ENCODE assay signal across 20 cellular contexts in the genomic region with DNA sequence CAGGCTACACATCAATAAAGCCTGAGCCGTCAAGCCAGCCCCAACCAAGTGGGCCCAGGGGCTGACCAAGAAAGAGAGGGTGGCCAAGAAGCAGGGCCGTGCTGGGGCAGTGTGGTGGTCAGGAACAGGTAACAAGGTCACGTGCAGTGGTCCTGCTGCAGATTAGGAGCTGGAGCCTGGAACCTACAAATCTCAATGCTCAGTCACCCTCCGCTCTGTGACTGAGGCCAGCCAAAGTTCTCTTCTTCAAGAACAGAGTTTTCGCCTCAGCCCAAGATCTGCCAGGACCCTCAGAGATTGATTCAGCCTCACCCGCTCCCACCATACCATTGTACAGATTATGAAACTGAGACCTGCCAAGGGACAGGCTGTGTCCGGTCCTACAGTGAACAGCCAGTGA. TPM values are rescaled to one million over a fixed set of nuclear protein-coding genes. Genes with fewer than 3 reads are reported as not detected.
"Had no signal": no experiment of that assay in that cellular context is flagged by ENCODE, and none has a peak within 500 bp of the region (broad histone marks: within the 10 kb centered on the region; RNA-seq: fewer than 3 reads in every experiment).

No MANE protein-coding gene starts in this region.

- H3K27me3 ChIP-seq: heart left ventricle, right atrium auricular region had no signal

- H3K27ac Mint-ChIP-seq: endodermal cell; naive thymus-derived CD4-positive, alpha-beta T cell; nephron progenitor cell had no signal

- H3K9me3 Mint-ChIP-seq: endodermal cell; naive thymus-derived CD4-positive, alpha-beta T cell; nephron progenitor cell had no signal

- H3K27ac ChIP-seq: heart left ventricle, right atrium auricular region had no signal

- H3K36me3 Mint-ChIP-seq: naive thymus-derived CD4-positive, alpha-beta T cell had no signal

- DNase-seq: cerebellar nuclear complex; effector CD4-positive, alpha-beta T cell; endodermal cell; heart left ventricle; hypothalamus; kidney glomerular epithelial cell; naive thymus-derived CD4-positive, alpha-beta T cell; nephron progenitor cell; stimulated activated CD4-positive, alpha-beta T cell treated with anti-CD3 and anti-CD28 coated beads, Interleukin-2, amount 100 ng/mL, for 48 hours; stimulated activated naive CD4-positive, alpha-beta T cell treated with Interleukin-2 at 50 U/mL for 16 hours had no signal

- H3K4me3 Mint-ChIP-seq: endodermal cell; naive thymus-derived CD4-positive, alpha-beta T cell; nephron progenitor cell had no signal

- FAIRE-seq: colon, islet of Langerhans, small intestine had no signal

- H3K9me3 ChIP-seq: heart left ventricle, right atrium auricular region had no signal

- H3K36me3 ChIP-seq: heart left ventricle, right atrium auricular region had no signal

- H3K4me3 ChIP-seq: heart left ventricle, right atrium auricular region had no signal

RNA-seq across cellular contexts. Expression of gene GRAMD2A, which starts 26.9 kb away (rescaled TPM):
- total RNA-seq: glomerular endothelial cell; liver; lung microvascular endothelial cell; mesenteric fat pad; mononuclear cell; naive thymus-derived CD4-positive, alpha-beta T cell; osteocyte had no signal
- polyA plus RNA-seq: liver; naive thymus-derived CD4-positive, alpha-beta T cell had no signal
